ENCODE assay signal across 8 cellular contexts in genomic region chr5:172772112-172772906, GRCh38. TPM values are rescaled to one million over a fixed set of nuclear protein-coding genes. Genes with fewer than 3 reads are reported as not detected.
DNase-seq lines count a peak whose midpoint lies in the region; ATAC-seq, FAIRE-seq and TF ChIP-seq lines count a peak whose summit lies in the region.

No MANE protein-coding gene starts in this region.

- H3K27me3 ChIP-seq in GM06990 (replicated peaks; ENCODE audit: control insufficient read depth, insufficient read depth, low read length): no peaks in the 10 kb centered on the region
- no peaks in the 10 kb centered on the region for H3K27me3 ChIP-seq in bronchial epithelial cell (ENCODE audit: control insufficient read depth, insufficient read depth, low read length)

- H3K36me3 ChIP-seq in GM06990 (ENCODE audit: control insufficient read depth, insufficient read depth, low read length) (peaks cover 2% of the 10 kb centered on the region), bronchial epithelial cell (ENCODE audit: control insufficient read depth, insufficient read depth, low read length) (peaks cover 20% of the 10 kb centered on the region)

- peaks cover 13% of the 10 kb centered on the region for H3K36me3 Mint-ChIP-seq in WTC11

- TF ChIP-seq CTCF in GM06990 (IDR thresholded peaks at IDR 0.05; ENCODE audit: insufficient read depth, low read length, poor library complexity, severe bottlenecking) (peak; percentile 97), WTC11 (IDR thresholded peaks at IDR 0.05) (peak; percentile 86), bronchial epithelial cell (IDR thresholded peaks at IDR 0.05; ENCODE audit: insufficient read depth, low read length, severe bottlenecking) (peak; percentile 87)

- H3K4me1 Mint-ChIP-seq in WTC11: peaks cover 17% of the 10 kb centered on the region

- CTCF ChIA-PET in WTC11 (lab: Charles Lee): interaction anchor here (0.6 to 5.2 kb wide), 46 partner anchors 8 to 347 kb away, joined by 3 to 72 read pairs (median 6); partner anchors contain the start of genes ATP6V0E1, ERGIC1 and RPL26L1

- ATAC-seq in HG02623 (IDR thresholded peaks at IDR 0.05; ENCODE audit: unreplicated experiment): peak; percentile 27
- peak; percentile 62 for ATAC-seq in WTC11

- no peak overlapping the region for H3K27ac Mint-ChIP-seq in WTC11

- no peak for FAIRE-seq in bronchial epithelial cell (lab: Jason Lieb, UNC)

- POLR2A ChIA-PET in WTC11 (lab: Charles Lee): interaction anchor here (1.0 to 2.9 kb wide), 7 partner anchors 26 to 101 kb away, joined by 3 to 11 read pairs (median 4); no protein-coding TSS in a partner anchor

- peak overlapping the region; percentile 81 for H3K4me3 Mint-ChIP-seq in WTC11

- DNase-seq in GM06990 (ENCODE audit: extremely low read depth, insufficient read length): peak; percentile 86
- peak; percentile 55 for DNase-seq in NCI-H2029 (lab: John Stamatoyannopoulos, UW)
- peak; percentile 80 for DNase-seq in WTC11 (ENCODE audit: low spot score)
- DNase-seq in bronchial epithelial cell (ENCODE audit: low read depth): peak; percentile 86
- peak; percentile 94 for DNase-seq in islet precursor cell
- DNase-seq in stimulated activated CD4-positive, alpha-beta T cell treated with anti-CD3 and anti-CD28 coated beads, Interleukin-12 subunit alpha, Interleukin-12 subunit beta, amount 100 ng/mL, for 4 hours: peak; percentile 71
- DNase-seq in epidermal melanocyte (ENCODE audit: insufficient read length, low spot score): no peak

- H3K4me3 ChIP-seq in GM06990 (replicated peaks; ENCODE audit: low read depth, low read length): peak overlapping the region; percentile 69
- peak overlapping the region; percentile 86 for H3K4me3 ChIP-seq in bronchial epithelial cell (ENCODE audit: low read depth, low read length)

- no peaks in the 10 kb centered on the region for H3K9me3 Mint-ChIP-seq in WTC11

- H3K27me3 Mint-ChIP-seq in WTC11 (ENCODE audit: low read depth): peaks cover 39% of the 10 kb centered on the region

TF ChIP-seq in WTC11, 78 proteins besides CTCF, POLR2A, EP300 and RAD21 (continues in another document):
- TF ChIP-seq HMGXB4 (CRISPR knock-in tag; IDR thresholded peaks at IDR 0.05) (no peak), ETV6 (CRISPR knock-in tag; IDR thresholded peaks at IDR 0.05) (no peak; the same call in 1 of the 2 replicates), ATF2 (CRISPR knock-in tag; IDR thresholded peaks at IDR 0.05; ENCODE audit: borderline replicate concordance, low read depth) (no peak), AFF4 (CRISPR knock-in tag; IDR thresholded peaks at IDR 0.05; ENCODE audit: borderline replicate concordance) (no peak), FOXP1 (CRISPR knock-in tag; IDR thresholded peaks at IDR 0.05; ENCODE audit: borderline replicate concordance) (no peak), SP1 (CRISPR knock-in tag; conservative IDR thresholded peaks at IDR 0.05) (0 out of 2 replicates have a peak, but pooled peaks have one; percentile 24), ATF3 (CRISPR knock-in tag; conservative IDR thresholded peaks at IDR 0.05) (no peak), NFATC4 (CRISPR knock-in tag; IDR thresholded peaks at IDR 0.05) (no peak), ZNF512 (CRISPR knock-in tag; IDR thresholded peaks at IDR 0.05; ENCODE audit: borderline replicate concordance) (0 out of 2 replicates have a peak, but pooled peaks have one; percentile 19), JAZF1 (CRISPR knock-in tag; IDR thresholded peaks at IDR 0.05) (no peak), TEAD4 (CRISPR knock-in tag; IDR thresholded peaks at IDR 0.05) (no peak), SOX15 (CRISPR knock-in tag; IDR thresholded peaks at IDR 0.05) (no peak), ATF6 (CRISPR knock-in tag; IDR thresholded peaks at IDR 0.05) (no peak), ELF4 (CRISPR knock-in tag; IDR thresholded peaks at IDR 0.05; ENCODE audit: low read depth) (no peak)

RNA-seq across cellular contexts. Expression of gene DUSP1, which starts 1.3 kb away (rescaled TPM):
- total RNA-seq in WTC11 (2021) (9.5 to 12.4 TPM (median 11.0 TPM) in 3 replicates), bronchial epithelial cell (114 and 194 TPM in 2 replicates)
